In genomic region chr10:110008518-110009339, GRCh38 we compare ENCODE assay signal across 8 cellular contexts. TPM values are rescaled to one million over a fixed set of nuclear protein-coding genes. Genes with fewer than 3 reads are reported as not detected.
DNase-seq lines count a peak whose midpoint lies in the region; TF ChIP-seq lines count a peak whose summit lies in the region.

No MANE protein-coding gene starts in this region.

- H4K91ac ChIP-seq in trophoblast cell (ENCODE audit: low read depth, low read length), result peak overlapping the region; percentile 72

- H3K4ac ChIP-seq in trophoblast cell (ENCODE audit: low read depth, low read length), result peak overlapping the region; percentile 91

- H4K12ac ChIP-seq in trophoblast cell (ENCODE audit: low read depth, low read length), result peak overlapping the region; percentile 80

- DNase-seq in HAP-1 (ENCODE audit: low spot score in 2 of 2), result peak; percentile 54 to 58
- DNase-seq in NOMO-1 (lab: John Stamatoyannopoulos, UW; ENCODE audit: unreplicated experiment in 2 of 2), result peak; percentile 58 to 65
- DNase-seq in activated T-helper 1 cell treated with Interleukin-2 at 50 U/mL for 16 hours (ENCODE audit: low read depth), result peak; percentile 13
- DNase-seq in fibroblast of villous mesenchyme (ENCODE audit: low read depth), result no peak
- DNase-seq in trophoblast cell, result peak in 1 of 2 donors; percentile 38
- no peak for DNase-seq in pons (ENCODE audit: low spot score)
- no peak for DNase-seq in epidermal melanocyte (ENCODE audit: insufficient read length, low spot score)

- H2BK120ac ChIP-seq in trophoblast cell (ENCODE audit: insufficient read depth, low read length, poor library complexity), result peak overlapping the region; percentile 64

- H2BK5ac ChIP-seq in trophoblast cell (ENCODE audit: low read depth, low read length, poor library complexity), result peak overlapping the region; percentile 90

- peaks cover 13% of the 10 kb centered on the region for H3F3A ChIP-seq in DOHH2 (ENCODE audit: control insufficient read depth, insufficient read depth)

- WGBS in trophoblast cell (ENCODE audit: extremely low coverage, insufficient coverage, insufficient read length), result no CpG with 5 or more reads among the region's 30 CpGs

- peaks cover 7% of the 10 kb centered on the region; the same call in 1 of the 2 replicates for H4K20me1 ChIP-seq in DOHH2 (ENCODE audit: control insufficient read depth, insufficient read depth, low read depth, low read length)

- TF ChIP-seq CTCF in DOHH2 (IDR thresholded peaks at IDR 0.05; ENCODE audit: low read depth, low read length, poor library complexity, severe bottlenecking) (no peak), fibroblast of villous mesenchyme (IDR thresholded peaks at IDR 0.05; ENCODE audit: insufficient read depth, low read depth, low read length) (no peak)

- peak overlapping the region; percentile 89 for H3K14ac ChIP-seq in trophoblast cell (ENCODE audit: low read length)

- H3K4me1 ChIP-seq in DOHH2 (ENCODE audit: control insufficient read depth, low read length) (peaks cover 50% of the 10 kb centered on the region), HAP-1 (peaks cover 67% of the 10 kb centered on the region), trophoblast cell (ENCODE audit: control insufficient read depth in 1 of 2, insufficient read depth in 2 of 2, low read length in 2 of 2) (peaks cover 11 to 14% of the 10 kb centered on the region in 2 experiments)

- H2BK12ac ChIP-seq in trophoblast cell (ENCODE audit: low read length), result no peak overlapping the region

- peak overlapping the region; percentile 87 for H3K4me2 ChIP-seq in DOHH2 (ENCODE audit: low read length)
- H3K4me2 ChIP-seq in trophoblast cell (ENCODE audit: low read length), result peak overlapping the region; percentile 70

- in situ Hi-C loops in HAP-1 (cut with MboI; ENCODE audit: low sequenced_read_pairs), result no loop called here

- peak overlapping the region; percentile 90 for H3K4me3 ChIP-seq in DOHH2 (ENCODE audit: low read length)
- peak overlapping the region; percentile 77 for H3K4me3 ChIP-seq in HAP-1
- peak overlapping the region; percentile 89 for H3K4me3 ChIP-seq in fibroblast of villous mesenchyme (ENCODE audit: low read depth, low read length)
- H3K4me3 ChIP-seq in trophoblast cell (ENCODE audit: low read depth, low read length), result peak overlapping the region; percentile 93

- peak overlapping the region; percentile 83 for H2AFZ ChIP-seq in trophoblast cell (ENCODE audit: insufficient read depth, low read length, poor library complexity)

- H2AK5ac ChIP-seq in trophoblast cell (ENCODE audit: low read length), result no peak overlapping the region

- H3K36me3 ChIP-seq in DOHH2 (ENCODE audit: control insufficient read depth, low read length) (peaks cover 3% of the 10 kb centered on the region; the same call in 1 of the 2 replicates), HAP-1 (replicated peaks) (no peaks in the 10 kb centered on the region), trophoblast cell (ENCODE audit: control insufficient read depth in 1 of 2, insufficient read depth in 2 of 2, low read length in 2 of 2) (no peaks in the 10 kb centered on the region)

- peaks cover 52% of the 10 kb centered on the region for H3K79me2 ChIP-seq in DOHH2 (ENCODE audit: control insufficient read depth, low read length)
- H3K79me2 ChIP-seq in trophoblast cell (ENCODE audit: control insufficient read depth, insufficient read depth, low read length, poor library complexity), result peaks cover 14% of the 10 kb centered on the region

- peaks cover 15% of the 10 kb centered on the region for H3K79me1 ChIP-seq in trophoblast cell (ENCODE audit: low read length)

- H3K27me3 ChIP-seq in DOHH2 (ENCODE audit: control insufficient read depth, low read length) (no peaks in the 10 kb centered on the region; the same call in 1 of the 2 replicates), HAP-1 (ENCODE audit: low read depth) (no peaks in the 10 kb centered on the region), trophoblast cell (ENCODE audit: insufficient read depth, low read length) (no peaks in the 10 kb centered on the region)

- H4K8ac ChIP-seq in trophoblast cell (ENCODE audit: low read depth, low read length), result peak overlapping the region; percentile 61

- H3K9me2 ChIP-seq in DOHH2 (replicated peaks; ENCODE audit: control insufficient read depth, low read length), result no peaks in the 10 kb centered on the region

- peak overlapping the region; percentile 87 for H3K9ac ChIP-seq in trophoblast cell (ENCODE audit: low read length)

- peak overlapping the region; percentile 83 for H3K18ac ChIP-seq in trophoblast cell (ENCODE audit: low read length)

- H3K27ac ChIP-seq in DOHH2 (ENCODE audit: low read depth, low read length) (peak overlapping the region; percentile 85), trophoblast cell (ENCODE audit: low read depth, low read length) (peak overlapping the region; percentile 97)

- no peak overlapping the region for H3K23ac ChIP-seq in trophoblast cell (ENCODE audit: low read length)

- H3K9me3 ChIP-seq in DOHH2 (ENCODE audit: control insufficient read depth, insufficient read depth, low read length), result no peaks in the 10 kb centered on the region
- H3K9me3 ChIP-seq in HAP-1, result no peaks in the 10 kb centered on the region
- no peaks in the 10 kb centered on the region for H3K9me3 ChIP-seq in trophoblast cell (ENCODE audit: insufficient read depth, low read depth, low read length)

RNA-seq across cellular contexts. Expression of gene ADD3, which starts 0.9 kb away (rescaled TPM):
- total RNA-seq in fibroblast of villous mesenchyme, result 68.3 and 97.6 TPM in 2 replicates
- polyA plus RNA-seq in trophoblast cell (2013), result 62.9 and 91.7 TPM in 2 replicates

Comparison
In these comparisons a context has a peak if more than half of its experiments do, and no peak if none do; other contexts are left out.
1. DNase-seq: peak in HAP-1 (2 of 2), NOMO-1 (2 of 2) and activated T-helper 1 cell treated with Interleukin-2 at 50 U/mL for 16 hours (single experiment); none in fibroblast of villous mesenchyme (single experiment), pons (single experiment) and epidermal melanocyte (single experiment).
2. Peak in every context shown above with its lines, with median percentiles within 50 percentile points of each other: H3K4me3 ChIP-seq.